In genomic region chr2:201806442-201806841, GRCh38 we compare ENCODE assay signal across 11 cellular contexts. TPM values are rescaled to one million over a fixed set of nuclear protein-coding genes. Genes with fewer than 3 reads are reported as not detected.
DNase-seq lines count a peak whose midpoint lies in the region; ATAC-seq and TF ChIP-seq lines count a peak whose summit lies in the region.
"Had no signal": no experiment of that assay in that cellular context is flagged by ENCODE, and none has a peak within 500 bp of the region (broad histone marks: within the 10 kb centered on the region; RNA-seq: fewer than 3 reads in every experiment).

CDK15 (plus strand) TSS chr2:201806537; CDS start chr2:201806665, 128 bp downstream.

- no peak for ATAC-seq in GM18520 (IDR thresholded peaks at IDR 0.05; ENCODE audit: unreplicated experiment)
- ATAC-seq in GM18861 (IDR thresholded peaks at IDR 0.05; ENCODE audit: unreplicated experiment), result no peak

- in situ Hi-C loops in SK-MEL-5 (cut with HindIII; ENCODE audit: low pct_unique_long_range_greater_than_20kb, low sequenced_read_pairs), result no loop called here

- DNase-seq in Daoy (ENCODE audit: low read depth) (peak; percentile 57), SK-MEL-5 (ENCODE audit: low read depth, low spot score) (peak; percentile 13), foreskin fibroblast (peak; percentile 75 to 86), DMS153 treated with DMSO at 0.1 percent for 48 hours (lab: John Stamatoyannopoulos, UW; ENCODE audit: unreplicated experiment) (no peak), NCI-H1105 treated with DMSO at 0.1 percent for 48 hours (lab: John Stamatoyannopoulos, UW) (no peak)
- DNase-seq: activated CD4-positive, alpha-beta T cell treated with anti-CD3 and anti-CD28 coated beads for 48 hours; amygdala had no signal

- H3K27me3 ChIP-seq in rectal smooth muscle tissue (ENCODE audit: control insufficient read depth, insufficient read depth, low read length), result no peaks in the 10 kb centered on the region

- H3K4me1 ChIP-seq in rectal smooth muscle tissue (ENCODE audit: control insufficient read depth, insufficient read depth, low read length), result no peaks in the 10 kb centered on the region

- peak within 1 kb of the TSS; percentile 15 for H3K27ac ChIP-seq in rectal smooth muscle tissue (ENCODE audit: low read depth, low read length)

- no peak for TF ChIP-seq CTCF in foreskin fibroblast (IDR thresholded peaks at IDR 0.05; ENCODE audit: low read depth, low read length)

- no peaks in the 10 kb centered on the region for H3K36me3 ChIP-seq in rectal smooth muscle tissue (ENCODE audit: control insufficient read depth, insufficient read depth, low read length)

- H3K9ac ChIP-seq in rectal smooth muscle tissue (ENCODE audit: low read length), result no peak within 1 kb of the TSS

- H3K4me3 ChIP-seq in foreskin fibroblast (ENCODE audit: low read depth in 1 of 2, low read length in 2 of 2), result peak within 1 kb of the TSS; percentile 36 to 45
- no peak within 1 kb of the TSS for H3K4me3 ChIP-seq in rectal smooth muscle tissue (ENCODE audit: low read length)

RNA-seq across cellular contexts. Expression of gene CDK15, which starts in this region (rescaled TPM):
- total RNA-seq in Daoy (2014; rRNA removed; shearing (Covaris generic)), result 7.3 and 14.9 TPM in 2 replicates
- 0.90 and 0.95 TPM in 2 replicates for total RNA-seq in SK-MEL-5 (2014; rRNA removed; shearing (Covaris generic))
- polyA plus RNA-seq in SK-MEL-5 (2015; cell fraction: cytosol; rRNA removed), result 0.14 and 0.18 TPM in 2 replicates
- polyA plus RNA-seq in SK-MEL-5 (2015; cell fraction: nucleus; rRNA removed), result 0.32 TPM in 1 of 2 replicates, not detected in the other
- total RNA-seq: OCI-LY7 had no signal

Comparison
In these comparisons a context has a peak if more than half of its experiments do, and no peak if none do; other contexts are left out.
1. Peak in DNase-seq in SK-MEL-5; RNA of the gene not detected or under 1 TPM.
2. DNase-seq: peak in Daoy (single experiment) and foreskin fibroblast (2 of 2); none in DMS153 treated with DMSO at 0.1 percent for 48 hours (single experiment) and NCI-H1105 treated with DMSO at 0.1 percent for 48 hours (single experiment).